15 cellular contexts compared by ENCODE assay signal in the genomic region with DNA sequence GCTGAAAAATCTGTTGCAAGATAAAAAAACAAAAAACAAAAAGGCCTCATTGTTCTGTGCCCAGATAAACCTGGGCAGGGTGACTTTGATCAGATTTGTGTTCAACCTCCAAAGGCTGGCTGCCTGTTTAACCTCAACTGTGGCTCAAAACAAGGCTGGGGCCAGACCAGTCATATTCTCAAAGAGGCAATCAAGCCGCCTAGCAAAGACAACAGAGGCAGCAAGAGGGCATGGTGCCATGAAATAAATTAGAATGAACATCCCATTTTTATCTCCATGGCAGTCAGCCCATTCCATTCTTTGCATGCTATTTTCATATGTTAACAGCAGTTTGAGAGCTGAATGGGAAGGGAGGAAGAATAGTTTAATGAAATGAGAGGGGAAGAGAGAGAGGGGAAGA.
A peak's percentile ranks its signal among the peaks of the same experiment; 100 is the strongest.
DNase-seq lines count a peak whose midpoint lies in the region; ATAC-seq, FAIRE-seq and TF ChIP-seq lines count a peak whose summit lies in the region.
"Had no signal": no experiment of that assay in that cellular context is flagged by ENCODE, and none has a peak within 500 bp of the region (broad histone marks: within the 10 kb centered on the region; RNA-seq: fewer than 3 reads in every experiment).

No MANE protein-coding gene starts in this region.

- TF ChIP-seq POLR2A in H54 (IDR thresholded peaks at IDR 0.05; ENCODE audit: low read depth, low read length), result no peak

- no peak for FAIRE-seq in H54 (lab: Jason Lieb, UNC)
- FAIRE-seq: TTC549 had no signal

- DNase-seq in DMS153 (lab: John Stamatoyannopoulos, UW) (peak; percentile 42), NCI-H1092 (lab: John Stamatoyannopoulos, UW) (peak; percentile 79), NCI-H526 treated with DMSO at 0.1 percent for 48 hours (lab: John Stamatoyannopoulos, UW) (peak; percentile 91), cerebellar cortex (ENCODE audit: low spot score) (peak; percentile 34), medulla oblongata (ENCODE audit: extremely low spot score) (no peak), H54 (ENCODE audit: insufficient read length, low spot score) (no peak)
- DNase-seq: Caco-2, MV-4-11, NCI-H510A, Peyer's patch, SHP77 treated with DMSO at 0.1 percent for 48 hours, T-helper 2 cell had no signal

- ATAC-seq in GM21619 (IDR thresholded peaks at IDR 0.05; ENCODE audit: unreplicated experiment), result no peak
- ATAC-seq: GM23338 had no signal

Comparison
In these comparisons a context has a peak if more than half of its experiments do, and no peak if none do; other contexts are left out.
1. DNase-seq: peak in DMS153 (single experiment), NCI-H1092 (single experiment), NCI-H526 treated with DMSO at 0.1 percent for 48 hours (single experiment) and cerebellar cortex (single experiment); none in medulla oblongata (single experiment) and H54 (single experiment).